ENCODE assay signal across 11 cellular contexts in genomic region chr17:80793851-80794267, GRCh38.
DNase-seq lines count a peak whose midpoint lies in the region; ATAC-seq and TF ChIP-seq lines count a peak whose summit lies in the region.
"Had no signal": no experiment of that assay in that cellular context is flagged by ENCODE, and none has a peak within 500 bp of the region (broad histone marks: within the 10 kb centered on the region; RNA-seq: fewer than 3 reads in every experiment).

No MANE protein-coding gene starts in this region.

- TF ChIP-seq EP300 in gastroesophageal sphincter (IDR thresholded peaks at IDR 0.05) (no peak), upper lobe of left lung (IDR thresholded peaks at IDR 0.05) (no peak)

- H3K36me3 ChIP-seq in gastroesophageal sphincter = peaks cover 0 to 9% of the 10 kb centered on the region in 2 donors
- no peaks in the 10 kb centered on the region for H3K36me3 ChIP-seq in upper lobe of left lung

- H3K27ac ChIP-seq in gastroesophageal sphincter (peak overlapping the region in 3 of 4 donors; percentile 40 to 72 (median 62)), upper lobe of left lung (peak overlapping the region in 3 of 4 donors; percentile 21 to 56 (median 35))

- no peak for TF ChIP-seq CTCF in gastroesophageal sphincter (IDR thresholded peaks at IDR 0.05)
- no peak for TF ChIP-seq CTCF in upper lobe of left lung (IDR thresholded peaks at IDR 0.05)

- H3K9me3 Mint-ChIP-seq in activated T-cell treated with anti-CD3 and anti-CD28 coated beads, Interleukin-2, amount 50 U/mL, for 72 hours = no peaks in the 10 kb centered on the region
- H3K9me3 Mint-ChIP-seq in activated naive CD8-positive, alpha-beta T cell treated with anti-CD3 and anti-CD28 coated beads, Interleukin-2, amount 10 ng/mL, durations not matched to agents 7 days and 5 days = no peaks in the 10 kb centered on the region

- peaks cover 70% of the 10 kb centered on the region for H3K4me1 Mint-ChIP-seq in activated T-cell treated with anti-CD3 and anti-CD28 coated beads, Interleukin-2, amount 50 U/mL, for 72 hours (ENCODE audit: low read depth)
- H3K4me1 Mint-ChIP-seq in activated naive CD8-positive, alpha-beta T cell treated with anti-CD3 and anti-CD28 coated beads, Interleukin-2, amount 10 ng/mL, durations not matched to agents 7 days and 5 days = peaks cover 40% of the 10 kb centered on the region

- ATAC-seq in activated T-cell treated with anti-CD3 and anti-CD28 coated beads, Interleukin-2, amount 50 U/mL, for 72 hours (replicated peaks in 1 of 2) = no peak
- no peak for ATAC-seq in activated naive CD8-positive, alpha-beta T cell treated with anti-CD3 and anti-CD28 coated beads, Interleukin-2, amount 10 ng/mL, durations not matched to agents 7 days and 5 days (ENCODE audit: low read depth)
- no peak for ATAC-seq in gastroesophageal sphincter
- ATAC-seq in upper lobe of left lung (ENCODE audit: low FRiP score in 2 of 2) = no peak
- no peak for ATAC-seq in HG03469 (IDR thresholded peaks at IDR 0.05; ENCODE audit: unreplicated experiment)
- ATAC-seq in HG02798 (IDR thresholded peaks at IDR 0.05; ENCODE audit: poor library complexity, unreplicated experiment) = no peak

- H3K36me3 Mint-ChIP-seq in activated T-cell treated with anti-CD3 and anti-CD28 coated beads, Interleukin-2, amount 50 U/mL, for 72 hours (ENCODE audit: insufficient read depth in 2 of 2) = peaks cover 2 to 23% of the 10 kb centered on the region in 2 donors
- H3K36me3 Mint-ChIP-seq in activated naive CD8-positive, alpha-beta T cell treated with anti-CD3 and anti-CD28 coated beads, Interleukin-2, amount 10 ng/mL, durations not matched to agents 7 days and 5 days = peaks cover 32% of the 10 kb centered on the region

- H3K4me1 ChIP-seq in gastroesophageal sphincter = peaks cover 0 to 79% (median 24%) of the 10 kb centered on the region in 3 donors
- H3K4me1 ChIP-seq in upper lobe of left lung = peaks cover 5 to 24% (median 20%) of the 10 kb centered on the region in 4 donors

- no peak overlapping the region for H3K4me3 ChIP-seq in gastroesophageal sphincter
- H3K4me3 ChIP-seq in upper lobe of left lung = no peak overlapping the region

- H3K27ac Mint-ChIP-seq in activated T-cell treated with anti-CD3 and anti-CD28 coated beads, Interleukin-2, amount 50 U/mL, for 72 hours = peak overlapping the region; percentile 76
- peak overlapping the region; percentile 76 for H3K27ac Mint-ChIP-seq in activated naive CD8-positive, alpha-beta T cell treated with anti-CD3 and anti-CD28 coated beads, Interleukin-2, amount 10 ng/mL, durations not matched to agents 7 days and 5 days

- DNase-seq in activated T-cell treated with anti-CD3 and anti-CD28 coated beads, Interleukin-2, amount 50 U/mL, for 72 hours = no peak
- DNase-seq in activated T-cell treated with anti-CD3 and anti-CD28 coated beads for 4 hours (no peak), upper lobe of left lung (no peak), anterior cingulate cortex (lab: John Stamatoyannopoulos, UW) (no peak)
- DNase-seq in activated naive CD8-positive, alpha-beta T cell treated with anti-CD3 and anti-CD28 coated beads, Interleukin-2, amount 10 ng/mL, durations not matched to agents 7 days and 5 days = no peak
- DNase-seq: activated CD4-positive, alpha-beta T cell treated with anti-CD3 and anti-CD28 coated beads, Interleukin-2, amount 50 U/mL, for 1 hour; GF-D8; midbrain had no signal

- POLR2A ChIA-PET in activated naive CD8-positive, alpha-beta T cell treated with anti-CD3 and anti-CD28 coated beads, Interleukin-2, amount 10 ng/mL, durations not matched to agents 7 days and 5 days (lab: Charles Lee) = interaction anchor here (5.3 kb wide), 1 partner anchor 13 kb away, joined by 84 read pairs; no protein-coding TSS in a partner anchor

- H3K4me3 Mint-ChIP-seq in activated T-cell treated with anti-CD3 and anti-CD28 coated beads, Interleukin-2, amount 50 U/mL, for 72 hours = no peak overlapping the region
- H3K4me3 Mint-ChIP-seq in activated naive CD8-positive, alpha-beta T cell treated with anti-CD3 and anti-CD28 coated beads, Interleukin-2, amount 10 ng/mL, durations not matched to agents 7 days and 5 days = no peak overlapping the region

- no peaks in the 10 kb centered on the region for H3K9me3 ChIP-seq in gastroesophageal sphincter
- H3K9me3 ChIP-seq in upper lobe of left lung = no peaks in the 10 kb centered on the region

- TF ChIP-seq POLR2A in gastroesophageal sphincter (IDR thresholded peaks at IDR 0.05) (no peak), upper lobe of left lung (IDR thresholded peaks at IDR 0.05) (no peak)

- H3K27me3 ChIP-seq in gastroesophageal sphincter (no peaks in the 10 kb centered on the region), upper lobe of left lung (no peaks in the 10 kb centered on the region)

- WGBS in gastroesophageal sphincter (ENCODE audit: low coverage in 1 of 2), 2 donors = 10 to 27% methylated on average over 4 of the region's 5 CpGs
- 77 to 81% methylated on average over 5 of the region's 5 CpGs for WGBS in upper lobe of left lung, 2 donors

- H3K27me3 Mint-ChIP-seq in activated T-cell treated with anti-CD3 and anti-CD28 coated beads, Interleukin-2, amount 50 U/mL, for 72 hours (ENCODE audit: low read depth) = no peaks in the 10 kb centered on the region
- H3K27me3 Mint-ChIP-seq in activated naive CD8-positive, alpha-beta T cell treated with anti-CD3 and anti-CD28 coated beads, Interleukin-2, amount 10 ng/mL, durations not matched to agents 7 days and 5 days = no peaks in the 10 kb centered on the region
